In genomic region chr4:3729885-3730226, GRCh38 we compare ENCODE assay signal across 1 cellular context.
TF ChIP-seq lines count a peak whose summit lies in the region.

No MANE protein-coding gene starts in this region.

TF ChIP-seq in GM23338, 12 proteins besides CTCF, POLR2A, EP300 and RAD21 (continued from another document):
- TF ChIP-seq ZNF462 (CRISPR knock-in tag; IDR thresholded peaks at IDR 0.05) (no peak), POLR2AphosphoS5 (IDR thresholded peaks at IDR 0.05; ENCODE audit: low read depth) (no peak), ZNF331 (CRISPR knock-in tag; IDR thresholded peaks at IDR 0.05; ENCODE audit: low read depth) (no peak), ZNF114 (CRISPR knock-in tag; IDR thresholded peaks at IDR 0.05) (no peak), EZH2phosphoT487 (IDR thresholded peaks at IDR 0.05; ENCODE audit: unreplicated experiment) (no peak)
